1 cellular context compared by ENCODE assay signal in the genomic region with DNA sequence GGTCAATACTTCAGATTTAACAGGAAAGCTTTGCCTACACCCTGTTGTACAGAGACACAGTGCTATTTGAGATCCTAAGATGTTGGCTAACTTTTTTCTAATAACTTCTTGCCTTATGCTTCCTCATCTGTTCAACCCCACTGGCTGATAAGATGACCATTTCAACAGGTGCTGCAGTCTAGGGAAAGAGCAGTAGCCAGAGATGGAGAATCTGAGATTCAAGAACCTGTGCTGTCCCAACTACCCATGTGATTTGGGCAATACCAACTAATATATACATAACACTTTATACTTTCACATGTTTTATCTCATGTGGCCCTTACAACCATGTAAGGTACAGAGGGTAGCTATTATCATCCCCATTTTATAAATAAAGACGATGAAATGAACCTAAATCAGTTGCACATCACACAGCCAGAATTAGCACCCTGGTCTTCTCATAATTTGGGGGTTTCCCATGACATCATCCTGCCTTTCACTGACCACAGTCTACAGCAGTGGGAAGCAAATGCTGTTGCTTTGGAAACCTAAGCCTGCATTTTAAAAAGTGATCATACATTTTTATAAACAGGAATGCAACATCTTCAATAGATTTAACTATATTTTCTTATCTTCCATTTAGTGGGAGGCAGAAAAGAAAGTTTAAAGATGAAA.
TF ChIP-seq lines count a peak whose summit lies in the region.

No MANE protein-coding gene starts in this region.

TF ChIP-seq in GM23338, 12 proteins besides CTCF, POLR2A, EP300 and RAD21 (continued from another document):
- TF ChIP-seq, protein P1, sequence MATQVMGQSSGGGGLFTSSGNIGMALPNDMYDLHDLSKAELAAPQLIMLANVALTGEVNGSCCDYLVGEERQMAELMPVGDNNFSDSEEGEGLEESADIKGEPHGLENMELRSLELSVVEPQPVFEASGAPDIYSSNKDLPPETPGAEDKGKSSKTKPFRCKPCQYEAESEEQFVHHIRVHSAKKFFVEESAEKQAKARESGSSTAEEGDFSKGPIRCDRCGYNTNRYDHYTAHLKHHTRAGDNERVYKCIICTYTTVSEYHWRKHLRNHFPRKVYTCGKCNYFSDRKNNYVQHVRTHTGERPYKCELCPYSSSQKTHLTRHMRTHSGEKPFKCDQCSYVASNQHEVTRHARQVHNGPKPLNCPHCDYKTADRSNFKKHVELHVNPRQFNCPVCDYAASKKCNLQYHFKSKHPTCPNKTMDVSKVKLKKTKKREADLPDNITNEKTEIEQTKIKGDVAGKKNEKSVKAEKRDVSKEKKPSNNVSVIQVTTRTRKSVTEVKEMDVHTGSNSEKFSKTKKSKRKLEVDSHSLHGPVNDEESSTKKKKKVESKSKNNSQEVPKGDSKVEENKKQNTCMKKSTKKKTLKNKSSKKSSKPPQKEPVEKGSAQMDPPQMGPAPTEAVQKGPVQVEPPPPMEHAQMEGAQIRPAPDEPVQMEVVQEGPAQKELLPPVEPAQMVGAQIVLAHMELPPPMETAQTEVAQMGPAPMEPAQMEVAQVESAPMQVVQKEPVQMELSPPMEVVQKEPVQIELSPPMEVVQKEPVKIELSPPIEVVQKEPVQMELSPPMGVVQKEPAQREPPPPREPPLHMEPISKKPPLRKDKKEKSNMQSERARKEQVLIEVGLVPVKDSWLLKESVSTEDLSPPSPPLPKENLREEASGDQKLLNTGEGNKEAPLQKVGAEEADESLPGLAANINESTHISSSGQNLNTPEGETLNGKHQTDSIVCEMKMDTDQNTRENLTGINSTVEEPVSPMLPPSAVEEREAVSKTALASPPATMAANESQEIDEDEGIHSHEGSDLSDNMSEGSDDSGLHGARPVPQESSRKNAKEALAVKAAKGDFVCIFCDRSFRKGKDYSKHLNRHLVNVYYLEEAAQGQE (IDR thresholded peaks at IDR 0.05; ENCODE audit: unreplicated experiment): no peak
